9 cellular contexts compared by ENCODE assay signal in the genomic region with DNA sequence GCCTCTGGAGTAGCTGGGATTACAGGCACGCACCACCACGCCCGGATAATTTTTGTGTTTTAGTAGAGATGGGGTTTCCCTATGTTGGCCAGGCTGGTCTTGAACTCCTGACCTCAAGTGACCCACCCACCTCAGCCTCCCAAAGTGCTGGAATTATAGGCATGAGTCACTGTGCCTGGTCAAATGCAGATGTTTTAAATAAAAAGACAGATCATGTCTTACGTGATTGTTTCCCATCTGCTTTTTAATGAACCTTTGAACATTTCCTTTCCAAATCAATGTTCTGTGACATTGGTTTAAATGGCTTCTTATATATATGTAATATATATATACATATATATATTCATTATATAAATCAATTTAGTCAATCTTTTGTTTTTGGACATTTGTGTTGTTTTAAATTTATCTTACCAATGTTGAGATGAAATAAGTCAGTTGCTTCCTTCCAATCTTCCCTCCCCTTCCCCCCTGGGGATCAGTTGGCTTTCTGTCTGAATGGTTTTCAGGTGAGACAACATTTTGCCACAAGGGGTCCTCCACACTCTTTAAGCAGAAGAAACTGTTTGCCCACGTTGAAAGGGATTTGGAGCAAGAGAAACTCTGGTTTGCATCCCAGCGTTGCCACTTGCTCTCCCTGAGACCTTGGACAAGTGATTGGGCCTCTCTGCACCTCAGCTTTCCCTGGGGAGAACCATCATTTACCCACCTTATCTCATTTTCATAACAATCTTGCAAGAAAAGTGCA. TPM values are rescaled to one million over a fixed set of nuclear protein-coding genes. Genes with fewer than 3 reads are reported as not detected.
A peak's percentile ranks its signal among the peaks of the same experiment; 100 is the strongest.
DNase-seq lines count a peak whose midpoint lies in the region; ATAC-seq and TF ChIP-seq lines count a peak whose summit lies in the region.
"Had no signal": no experiment of that assay in that cellular context is flagged by ENCODE, and none has a peak within 500 bp of the region (broad histone marks: within the 10 kb centered on the region; RNA-seq: fewer than 3 reads in every experiment).

No MANE protein-coding gene starts in this region.

- H3K4me2 ChIP-seq in OCI-LY1 (ENCODE audit: low read length), result no peak overlapping the region

- no peaks in the 10 kb centered on the region for H3K4me1 ChIP-seq in HEK293 (ENCODE audit: control insufficient read depth, insufficient read depth, low read length)
- H3K4me1 ChIP-seq in OCI-LY1 (ENCODE audit: insufficient read depth, low read length, severe bottlenecking), result no peaks in the 10 kb centered on the region
- no peaks in the 10 kb centered on the region for H3K4me1 ChIP-seq in foreskin keratinocyte

- no peaks in the 10 kb centered on the region for H3K79me2 ChIP-seq in OCI-LY1 (ENCODE audit: insufficient read depth, low read length)

- no peak overlapping the region for H3K4me3 ChIP-seq in HEK293 (ENCODE audit: low read depth, low read length)
- H3K4me3 ChIP-seq in OCI-LY1 (ENCODE audit: low read depth, low read length, poor library complexity, severe bottlenecking), result no peak overlapping the region
- H3K4me3 ChIP-seq: SK-N-MC had no signal

- no peak overlapping the region for H2AFZ ChIP-seq in OCI-LY1 (ENCODE audit: low read length)

- POLR2A ChIA-PET in HEK293 (lab: Yijun Ruan, JAX), result no interaction called here

- TF ChIP-seq CTCF in HEK293 (tag by site-specific recombination; IDR thresholded peaks at IDR 0.05), result peak; percentile 57; the same call in 1 of the 2 replicates
- TF ChIP-seq CTCF in OCI-LY1 (IDR thresholded peaks at IDR 0.05; ENCODE audit: low read length), result peak; percentile 38
- TF ChIP-seq CTCF in foreskin keratinocyte (conservative IDR thresholded peaks at IDR 0.05), result peak; percentile 43
- no peak for TF ChIP-seq CTCF in GM13976 (IDR thresholded peaks at IDR 0.05; ENCODE audit: borderline replicate concordance, control extremely low read depth, extremely low read depth, insufficient read depth, missing control alignments)

- intact Hi-C loops in posterior cingulate gyrus (cut with DNase I), result no loop called here

- peak; percentile 1 for DNase-seq in CMK (ENCODE audit: low read depth)
- DNase-seq in foreskin keratinocyte, result no peak
- DNase-seq in NCI-H446 treated with DMSO at 0.1 percent for 48 hours (lab: John Stamatoyannopoulos, UW), result no peak
- no peak for DNase-seq in NCI-H187 treated with DMSO at 0.1 percent for 48 hours (lab: John Stamatoyannopoulos, UW)
- DNase-seq in GM13976 (ENCODE audit: low spot score), result no peak
- no peak for DNase-seq in posterior cingulate gyrus

- H3K27ac ChIP-seq in HEK293 (ENCODE audit: extremely low read depth, low read depth, low read length), result no peak overlapping the region
- no peak overlapping the region for H3K27ac ChIP-seq in OCI-LY1 (ENCODE audit: low read depth, low read length, poor library complexity, severe bottlenecking)
- H3K27ac ChIP-seq in foreskin keratinocyte, result no peak overlapping the region
- H3K27ac ChIP-seq: SK-N-MC had no signal

- H3K36me3 ChIP-seq in HEK293 (ENCODE audit: control insufficient read depth in 2 of 2, insufficient read depth in 1 of 2, low read length in 2 of 2) (no peaks in the 10 kb centered on the region), OCI-LY1 (ENCODE audit: insufficient read depth, low read length) (no peaks in the 10 kb centered on the region)

- in situ Hi-C loops in GM13976 (cut with MboI; ENCODE audit: low sequenced_read_pairs, unreplicated experiment), result no loop called here

- H3F3A ChIP-seq in OCI-LY1 (ENCODE audit: insufficient read depth, low read length), result no peaks in the 10 kb centered on the region

- H3K27me3 ChIP-seq in OCI-LY1 (ENCODE audit: insufficient read depth, low read length) (no peaks in the 10 kb centered on the region), foreskin keratinocyte (no peaks in the 10 kb centered on the region)

- CTCF ChIA-PET in HEK293 (lab: Yijun Ruan, JAX), result interaction anchor here (1.1 to 1.2 kb wide), 2 partner anchors 153 to 154 kb away, joined by 3 read pairs; no protein-coding TSS in a partner anchor

- ATAC-seq in foreskin keratinocyte, result no peak

- H3K9me3 ChIP-seq in HEK293 (ENCODE audit: control insufficient read depth, insufficient read depth, low read depth, low read length) (no peaks in the 10 kb centered on the region), OCI-LY1 (ENCODE audit: low read length) (no peaks in the 10 kb centered on the region)

- no peak overlapping the region for H3K9ac ChIP-seq in OCI-LY1 (ENCODE audit: low read length)

- H4K20me1 ChIP-seq in OCI-LY1 (ENCODE audit: insufficient read depth, low read length), result no peaks in the 10 kb centered on the region

- H3K9me2 ChIP-seq in OCI-LY1 (ENCODE audit: low read depth, low read length), result no peaks in the 10 kb centered on the region

TF ChIP-seq in HEK293, 187 proteins besides CTCF, POLR2A, EP300 and RAD21:
- TF ChIP-seq GLIS1 (tag by site-specific recombination; IDR thresholded peaks at IDR 0.05), result peak; percentile 31; the same call in 1 of the 2 replicates
- TF ChIP-seq ZNF366 (tag by site-specific recombination; conservative IDR thresholded peaks at IDR 0.05), result no peak
- no peak for TF ChIP-seq ZNF670 (tag by site-specific recombination; IDR thresholded peaks at IDR 0.05; ENCODE audit: low read depth)
- peak; percentile 57 for TF ChIP-seq ZNF654 (tag by site-specific recombination; IDR thresholded peaks at IDR 0.05; ENCODE audit: low read depth)

RNA-seq across cellular contexts. Expression of gene RBM19, which starts 47.6 kb away (rescaled TPM):
- total RNA-seq in foreskin keratinocyte, result 27.5 and 29.8 TPM in 2 replicates
- polyA plus RNA-seq in foreskin keratinocyte, result 15.0 and 16.2 TPM in 2 replicates
